In genomic region chr13:94595943-94596574, GRCh38 we compare ENCODE assay signal across 1 cellular context.
TF ChIP-seq lines count a peak whose summit lies in the region.

A gene with protein sequence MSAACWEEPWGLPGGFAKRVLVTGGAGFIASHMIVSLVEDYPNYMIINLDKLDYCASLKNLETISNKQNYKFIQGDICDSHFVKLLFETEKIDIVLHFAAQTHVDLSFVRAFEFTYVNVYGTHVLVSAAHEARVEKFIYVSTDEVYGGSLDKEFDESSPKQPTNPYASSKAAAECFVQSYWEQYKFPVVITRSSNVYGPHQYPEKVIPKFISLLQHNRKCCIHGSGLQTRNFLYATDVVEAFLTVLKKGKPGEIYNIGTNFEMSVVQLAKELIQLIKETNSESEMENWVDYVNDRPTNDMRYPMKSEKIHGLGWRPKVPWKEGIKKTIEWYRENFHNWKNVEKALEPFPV (minus strand): TSS chr13:94596152. CDS start chr13:94596136, 16 bp downstream.

TF ChIP-seq in HepG2, 621 proteins besides CTCF, POLR2A, EP300 and RAD21 (continued from another document and continues in another):
- TF ChIP-seq, protein P1, sequence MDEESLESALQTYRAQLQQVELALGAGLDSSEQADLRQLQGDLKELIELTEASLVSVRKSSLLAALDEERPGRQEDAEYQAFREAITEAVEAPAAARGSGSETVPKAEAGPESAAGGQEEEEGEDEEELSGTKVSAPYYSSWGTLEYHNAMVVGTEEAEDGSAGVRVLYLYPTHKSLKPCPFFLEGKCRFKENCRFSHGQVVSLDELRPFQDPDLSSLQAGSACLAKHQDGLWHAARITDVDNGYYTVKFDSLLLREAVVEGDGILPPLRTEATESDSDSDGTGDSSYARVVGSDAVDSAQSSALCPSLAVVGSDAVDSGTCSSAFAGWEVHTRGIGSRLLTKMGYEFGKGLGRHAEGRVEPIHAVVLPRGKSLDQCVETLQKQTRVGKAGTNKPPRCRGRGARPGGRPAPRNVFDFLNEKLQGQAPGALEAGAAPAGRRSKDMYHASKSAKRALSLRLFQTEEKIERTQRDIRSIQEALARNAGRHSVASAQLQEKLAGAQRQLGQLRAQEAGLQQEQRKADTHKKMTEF (CRISPR knock-in tag; IDR thresholded peaks at IDR 0.05), result peak; percentile 64
- TF ChIP-seq, protein P2, sequence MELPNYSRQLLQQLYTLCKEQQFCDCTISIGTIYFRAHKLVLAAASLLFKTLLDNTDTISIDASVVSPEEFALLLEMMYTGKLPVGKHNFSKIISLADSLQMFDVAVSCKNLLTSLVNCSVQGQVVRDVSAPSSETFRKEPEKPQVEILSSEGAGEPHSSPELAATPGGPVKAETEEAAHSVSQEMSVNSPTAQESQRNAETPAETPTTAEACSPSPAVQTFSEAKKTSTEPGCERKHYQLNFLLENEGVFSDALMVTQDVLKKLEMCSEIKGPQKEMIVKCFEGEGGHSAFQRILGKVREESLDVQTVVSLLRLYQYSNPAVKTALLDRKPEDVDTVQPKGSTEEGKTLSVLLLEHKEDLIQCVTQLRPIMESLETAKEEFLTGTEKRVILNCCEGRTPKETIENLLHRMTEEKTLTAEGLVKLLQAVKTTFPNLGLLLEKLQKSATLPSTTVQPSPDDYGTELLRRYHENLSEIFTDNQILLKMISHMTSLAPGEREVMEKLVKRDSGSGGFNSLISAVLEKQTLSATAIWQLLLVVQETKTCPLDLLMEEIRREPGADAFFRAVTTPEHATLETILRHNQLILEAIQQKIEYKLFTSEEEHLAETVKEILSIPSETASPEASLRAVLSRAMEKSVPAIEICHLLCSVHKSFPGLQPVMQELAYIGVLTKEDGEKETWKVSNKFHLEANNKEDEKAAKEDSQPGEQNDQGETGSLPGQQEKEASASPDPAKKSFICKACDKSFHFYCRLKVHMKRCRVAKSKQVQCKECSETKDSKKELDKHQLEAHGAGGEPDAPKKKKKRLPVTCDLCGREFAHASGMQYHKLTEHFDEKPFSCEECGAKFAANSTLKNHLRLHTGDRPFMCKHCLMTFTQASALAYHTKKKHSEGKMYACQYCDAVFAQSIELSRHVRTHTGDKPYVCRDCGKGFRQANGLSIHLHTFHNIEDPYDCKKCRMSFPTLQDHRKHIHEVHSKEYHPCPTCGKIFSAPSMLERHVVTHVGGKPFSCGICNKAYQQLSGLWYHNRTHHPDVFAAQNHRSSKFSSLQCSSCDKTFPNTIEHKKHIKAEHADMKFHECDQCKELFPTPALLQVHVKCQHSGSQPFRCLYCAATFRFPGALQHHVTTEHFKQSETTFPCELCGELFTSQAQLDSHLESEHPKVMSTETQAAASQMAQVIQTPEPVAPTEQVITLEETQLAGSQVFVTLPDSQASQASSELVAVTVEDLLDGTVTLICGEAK (IDR thresholded peaks at IDR 0.05), result no peak
- TF ChIP-seq, protein P2 (CRISPR knock-in tag; IDR thresholded peaks at IDR 0.05), result peak; percentile 38
- no peak for TF ChIP-seq NFYC (CRISPR knock-in tag; IDR thresholded peaks at IDR 0.05)
- TF ChIP-seq ELF1 (CRISPR knock-in tag; IDR thresholded peaks at IDR 0.05), result peak; percentile 90
- peak; percentile 69; the same call in 1 of the 2 replicates for TF ChIP-seq MIXL1 (CRISPR knock-in tag; IDR thresholded peaks at IDR 0.05)
- TF ChIP-seq, protein P3, sequence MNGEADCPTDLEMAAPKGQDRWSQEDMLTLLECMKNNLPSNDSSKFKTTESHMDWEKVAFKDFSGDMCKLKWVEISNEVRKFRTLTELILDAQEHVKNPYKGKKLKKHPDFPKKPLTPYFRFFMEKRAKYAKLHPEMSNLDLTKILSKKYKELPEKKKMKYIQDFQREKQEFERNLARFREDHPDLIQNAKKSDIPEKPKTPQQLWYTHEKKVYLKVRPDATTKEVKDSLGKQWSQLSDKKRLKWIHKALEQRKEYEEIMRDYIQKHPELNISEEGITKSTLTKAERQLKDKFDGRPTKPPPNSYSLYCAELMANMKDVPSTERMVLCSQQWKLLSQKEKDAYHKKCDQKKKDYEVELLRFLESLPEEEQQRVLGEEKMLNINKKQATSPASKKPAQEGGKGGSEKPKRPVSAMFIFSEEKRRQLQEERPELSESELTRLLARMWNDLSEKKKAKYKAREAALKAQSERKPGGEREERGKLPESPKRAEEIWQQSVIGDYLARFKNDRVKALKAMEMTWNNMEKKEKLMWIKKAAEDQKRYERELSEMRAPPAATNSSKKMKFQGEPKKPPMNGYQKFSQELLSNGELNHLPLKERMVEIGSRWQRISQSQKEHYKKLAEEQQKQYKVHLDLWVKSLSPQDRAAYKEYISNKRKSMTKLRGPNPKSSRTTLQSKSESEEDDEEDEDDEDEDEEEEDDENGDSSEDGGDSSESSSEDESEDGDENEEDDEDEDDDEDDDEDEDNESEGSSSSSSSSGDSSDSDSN (CRISPR knock-in tag; IDR thresholded peaks at IDR 0.05), result peak; percentile 70
- peak; percentile 59; the same call in 1 of the 2 replicates for TF ChIP-seq ZFX (CRISPR knock-in tag; IDR thresholded peaks at IDR 0.05; ENCODE audit: low read depth)
- 0 out of 2 replicates have a peak, but pooled peaks have one; percentile 29 for TF ChIP-seq ZNF546 (CRISPR knock-in tag; conservative IDR thresholded peaks at IDR 0.05)
- peak; percentile 91 for TF ChIP-seq ZNF121 (CRISPR knock-in tag; IDR thresholded peaks at IDR 0.05)
- TF ChIP-seq KDM5B (CRISPR knock-in tag; IDR thresholded peaks at IDR 0.05; ENCODE audit: borderline replicate concordance), result peak; percentile 85; the same call in 1 of the 2 replicates
- TF ChIP-seq GATA4 (IDR thresholded peaks at IDR 0.05; ENCODE audit: borderline replicate concordance, low read depth), result peak; percentile 69; the same call in 1 of the 2 replicates
- TF ChIP-seq PHF21A (CRISPR knock-in tag; IDR thresholded peaks at IDR 0.05), result peak; percentile 67
- TF ChIP-seq PHF20 (CRISPR knock-in tag; IDR thresholded peaks at IDR 0.05), result peak; percentile 85
- TF ChIP-seq, protein P4, sequence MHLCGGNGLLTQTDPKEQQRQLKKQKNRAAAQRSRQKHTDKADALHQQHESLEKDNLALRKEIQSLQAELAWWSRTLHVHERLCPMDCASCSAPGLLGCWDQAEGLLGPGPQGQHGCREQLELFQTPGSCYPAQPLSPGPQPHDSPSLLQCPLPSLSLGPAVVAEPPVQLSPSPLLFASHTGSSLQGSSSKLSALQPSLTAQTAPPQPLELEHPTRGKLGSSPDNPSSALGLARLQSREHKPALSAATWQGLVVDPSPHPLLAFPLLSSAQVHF (CRISPR knock-in tag; IDR thresholded peaks at IDR 0.05), result no peak
- peak; percentile 49; the same call in 1 of the 2 replicates for TF ChIP-seq ZNF746 (CRISPR knock-in tag; IDR thresholded peaks at IDR 0.05)
- TF ChIP-seq KDM5A (IDR thresholded peaks at IDR 0.05; ENCODE audit: borderline replicate concordance, low read length), result peak; percentile 83; the same call in 1 of the 2 replicates
- TF ChIP-seq NRL (CRISPR knock-in tag; IDR thresholded peaks at IDR 0.05; ENCODE audit: borderline replicate concordance), result 0 out of 2 replicates have a peak, but pooled peaks have one; percentile 50
- peak; percentile 29; the same call in 1 of the 2 replicates for TF ChIP-seq POGK (CRISPR knock-in tag; conservative IDR thresholded peaks at IDR 0.05)
- no peak for TF ChIP-seq ZNF552 (CRISPR knock-in tag; IDR thresholded peaks at IDR 0.05; ENCODE audit: borderline replicate concordance)
- TF ChIP-seq LCORL (IDR thresholded peaks at IDR 0.05), result no peak
- no peak; the same call in none of the 2 replicates for TF ChIP-seq LCORL (CRISPR knock-in tag; IDR thresholded peaks at IDR 0.05)
- TF ChIP-seq, protein P5, sequence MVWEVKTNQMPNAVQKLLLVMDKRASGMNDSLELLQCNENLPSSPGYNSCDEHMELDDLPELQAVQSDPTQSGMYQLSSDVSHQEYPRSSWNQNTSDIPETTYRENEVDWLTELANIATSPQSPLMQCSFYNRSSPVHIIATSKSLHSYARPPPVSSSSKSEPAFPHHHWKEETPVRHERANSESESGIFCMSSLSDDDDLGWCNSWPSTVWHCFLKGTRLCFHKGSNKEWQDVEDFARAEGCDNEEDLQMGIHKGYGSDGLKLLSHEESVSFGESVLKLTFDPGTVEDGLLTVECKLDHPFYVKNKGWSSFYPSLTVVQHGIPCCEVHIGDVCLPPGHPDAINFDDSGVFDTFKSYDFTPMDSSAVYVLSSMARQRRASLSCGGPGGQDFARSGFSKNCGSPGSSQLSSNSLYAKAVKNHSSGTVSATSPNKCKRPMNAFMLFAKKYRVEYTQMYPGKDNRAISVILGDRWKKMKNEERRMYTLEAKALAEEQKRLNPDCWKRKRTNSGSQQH (CRISPR knock-in tag; IDR thresholded peaks at IDR 0.05; ENCODE audit: low read depth), result peak; percentile 92; the same call in 1 of the 2 replicates
- TF ChIP-seq SOX5 (CRISPR knock-in tag; IDR thresholded peaks at IDR 0.05; ENCODE audit: borderline replicate concordance), result peak; percentile 52; the same call in 1 of the 2 replicates
- peak; percentile 82; the same call in 1 of the 2 replicates for TF ChIP-seq POGZ (CRISPR knock-in tag; IDR thresholded peaks at IDR 0.05)
- peak; percentile 36; the same call in 1 of the 2 replicates for TF ChIP-seq ZSCAN21 (CRISPR knock-in tag; IDR thresholded peaks at IDR 0.05; ENCODE audit: borderline replicate concordance)
- peak; percentile 70; the same call in 1 of the 2 replicates for TF ChIP-seq RXRB (CRISPR knock-in tag; IDR thresholded peaks at IDR 0.05; ENCODE audit: borderline replicate concordance)
- TF ChIP-seq TARDBP (CRISPR knock-in tag; IDR thresholded peaks at IDR 0.05), result peak; percentile 65; the same call in 1 of the 2 replicates
- peak; percentile 54; the same call in 1 of the 2 replicates for TF ChIP-seq IRF2 (CRISPR knock-in tag; IDR thresholded peaks at IDR 0.05)
- TF ChIP-seq GMEB1 (CRISPR knock-in tag; IDR thresholded peaks at IDR 0.05; ENCODE audit: borderline replicate concordance), result 0 out of 2 replicates have a peak, but pooled peaks have one; percentile 67
- peak; percentile 85 for TF ChIP-seq THAP11 (CRISPR knock-in tag; IDR thresholded peaks at IDR 0.05)
- 0 out of 2 replicates have a peak, but pooled peaks have one; percentile 47 for TF ChIP-seq ZBTB38 (CRISPR knock-in tag; IDR thresholded peaks at IDR 0.05)
- TF ChIP-seq EED (CRISPR knock-in tag; IDR thresholded peaks at IDR 0.05), result peak; percentile 17; the same call in 1 of the 2 replicates
- TF ChIP-seq KAT8 (CRISPR knock-in tag; IDR thresholded peaks at IDR 0.05), result peak; percentile 91
- peak; percentile 66 for TF ChIP-seq ATF7-NPFF (CRISPR knock-in tag; IDR thresholded peaks at IDR 0.05; ENCODE audit: low read depth)
- TF ChIP-seq MIER3 (CRISPR knock-in tag; IDR thresholded peaks at IDR 0.05; ENCODE audit: borderline replicate concordance), result 0 out of 2 replicates have a peak, but pooled peaks have one; percentile 56
- no peak for TF ChIP-seq MAFF (IDR thresholded peaks at IDR 0.05; ENCODE audit: low read depth, low read length)
